Comparison of ENCODE assay signal across 9 cellular contexts in genomic region chr2:173149491-173149890, GRCh38.
DNase-seq lines count a peak whose midpoint lies in the region; ATAC-seq and TF ChIP-seq lines count a peak whose summit lies in the region.
"Had no signal": no experiment of that assay in that cellular context is flagged by ENCODE, and none has a peak within 500 bp of the region (broad histone marks: within the 10 kb centered on the region; RNA-seq: fewer than 3 reads in every experiment).

No MANE protein-coding gene starts in this region.

- DNase-seq in activated T-cell treated with anti-CD3 and anti-CD28 coated beads for 24 hours (ENCODE audit: low read depth) (peak; percentile 17), spleen (peak; percentile 76), NOMO-1 (lab: John Stamatoyannopoulos, UW; ENCODE audit: unreplicated experiment in 2 of 2) (no peak), left lobe of liver (ENCODE audit: low spot score) (no peak), anterior cingulate cortex (lab: John Stamatoyannopoulos, UW) (no peak), breast epithelium (ENCODE audit: low spot score in 2 of 2) (no peak)

- H3K27me3 ChIP-seq in spleen (replicated peaks in 1 of 7) (no peaks in the 10 kb centered on the region), breast epithelium (no peaks in the 10 kb centered on the region)

- TF ChIP-seq CTCF in spleen (IDR thresholded peaks at IDR 0.05 in 8 of 11, conservative IDR thresholded peaks at IDR 0.05 in 3 of 11) (no peak), breast epithelium (IDR thresholded peaks at IDR 0.05) (no peak)

- ATAC-seq in GM18511 (IDR thresholded peaks at IDR 0.05; ENCODE audit: unreplicated experiment) (peak; percentile 83), HG02642 (IDR thresholded peaks at IDR 0.05; ENCODE audit: poor library complexity, unreplicated experiment) (peak; percentile 72), left lobe of liver (no peak)

- no peaks in the 10 kb centered on the region for H3K9me3 ChIP-seq in spleen
- H3K9me3 ChIP-seq in breast epithelium: no peaks in the 10 kb centered on the region
- H3K9me3 ChIP-seq: thoracic aorta had no signal

- H3K36me3 ChIP-seq in spleen (no peaks in the 10 kb centered on the region), breast epithelium (no peaks in the 10 kb centered on the region)
- H3K36me3 ChIP-seq: thoracic aorta had no signal

- TF ChIP-seq POLR2A in spleen (IDR thresholded peaks at IDR 0.05): no peak
- TF ChIP-seq POLR2A in breast epithelium (IDR thresholded peaks at IDR 0.05): no peak

- H3K27ac ChIP-seq in spleen (peak overlapping the region in 3 of 8 donors; percentile 33 to 45 (median 36)), breast epithelium (no peak overlapping the region)
- H3K27ac ChIP-seq: thoracic aorta had no signal

- H3K4me3 ChIP-seq in spleen: no peak overlapping the region
- no peak overlapping the region for H3K4me3 ChIP-seq in breast epithelium
- H3K4me3 ChIP-seq: thoracic aorta had no signal

- H3K4me1 ChIP-seq in spleen (peaks cover 0 to 25% (median 0%) of the 10 kb centered on the region in 6 donors), breast epithelium (no peaks in the 10 kb centered on the region)

- intact Hi-C loops in spleen (cut with DNase I; ENCODE audit: low total_unique reads) (no loop called here), breast epithelium (cut with DNase I; ENCODE audit: low total_unique reads) (no loop called here)

- 77 to 88% (median 83%) methylated on average over 4 of the region's 4 CpGs for whole genome bisulfite sequencing in spleen, 5 donors

Comparison
In these comparisons a context has a peak if more than half of its experiments do, and no peak if none do; other contexts are left out.
1. DNase-seq: peak in activated T-cell treated with anti-CD3 and anti-CD28 coated beads for 24 hours (single experiment) and spleen (single experiment); none in NOMO-1 (0 of 2), left lobe of liver (single experiment), anterior cingulate cortex (0 of 58) and breast epithelium (0 of 2).